Comparison of ENCODE assay signal across 15 cellular contexts in genomic region chr2:135798275-135798705, GRCh38. TPM values are rescaled to one million over a fixed set of nuclear protein-coding genes. Genes with fewer than 3 reads are reported as not detected.
DNase-seq lines count a peak whose midpoint lies in the region; ATAC-seq and TF ChIP-seq lines count a peak whose summit lies in the region.
"Had no signal": no experiment of that assay in that cellular context is flagged by ENCODE, and none has a peak within 500 bp of the region (broad histone marks: within the 10 kb centered on the region; RNA-seq: fewer than 3 reads in every experiment).

No MANE protein-coding gene starts in this region.

- H3K4me3 Mint-ChIP-seq in WTC11 = no peak overlapping the region
- H3K4me3 Mint-ChIP-seq: B cell; CD8-positive, alpha-beta T cell had no signal

- peaks cover 25% of the 10 kb centered on the region for H3K36me3 Mint-ChIP-seq in WTC11
- H3K36me3 Mint-ChIP-seq: CD8-positive, alpha-beta T cell had no signal

- no peak for TF ChIP-seq CTCF in WTC11 (IDR thresholded peaks at IDR 0.05)

- ATAC-seq in WTC11 (no peak), left cardiac atrium (peak; percentile 5 to 28), HG02885 (IDR thresholded peaks at IDR 0.05; ENCODE audit: poor library complexity, unreplicated experiment) (no peak), GM21619 (IDR thresholded peaks at IDR 0.05; ENCODE audit: unreplicated experiment) (no peak)

- H3K9me3 Mint-ChIP-seq in WTC11 = peaks cover 31% of the 10 kb centered on the region

- H3K4me1 Mint-ChIP-seq in WTC11 = peaks cover 7% of the 10 kb centered on the region; the same call in 1 of the 2 replicates

- H3K27me3 Mint-ChIP-seq in WTC11 (ENCODE audit: low read depth) = no peaks in the 10 kb centered on the region
- H3K27me3 Mint-ChIP-seq: B cell had no signal

- CTCF ChIA-PET in WTC11 (lab: Charles Lee) = interaction anchor here (0.5 to 2.6 kb wide), 28 partner anchors 9 to 809 kb away, joined by 3 to 26 read pairs (median 4); partner anchors contain the start of gene MCM6

- POLR2A ChIA-PET in WTC11 (lab: Charles Lee) = interaction anchor here (0.5 kb wide), 1 partner anchor 11 kb away, joined by 5 read pairs; no protein-coding TSS in a partner anchor

- intact Hi-C loops in left cardiac atrium (cut with DNase I) = no loop called here

- H3K27ac Mint-ChIP-seq in WTC11 = no peak overlapping the region
- H3K27ac Mint-ChIP-seq: B cell; CD8-positive, alpha-beta T cell had no signal

- DNase-seq in CD1c-positive myeloid dendritic cell (ENCODE audit: extremely low spot score) (peak; percentile 35), Kasumi-1 (lab: John Stamatoyannopoulos, UW) (peak; percentile 58 to 62), WTC11 (ENCODE audit: low spot score) (no peak), left cardiac atrium (no peak), amniotic stem cell (lab: John Stamatoyannopoulos, UW) (no peak)
- DNase-seq: CD8-positive, alpha-beta T cell; DMS79 treated with DMSO at 0.1 percent for 48 hours; GDM1; MG63; T-helper 1 cell had no signal

TF ChIP-seq in WTC11, 78 proteins besides CTCF, POLR2A, EP300 and RAD21:
- TF ChIP-seq HMGXB4 (CRISPR knock-in tag; IDR thresholded peaks at IDR 0.05) (0 out of 2 replicates have a peak, but pooled peaks have one; percentile 13), MXD4 (CRISPR knock-in tag; IDR thresholded peaks at IDR 0.05; ENCODE audit: borderline replicate concordance) (no peak)

RNA-seq across cellular contexts. Expression of gene LCT, which starts 38.7 kb away (rescaled TPM):
- 0.02 TPM in 1 of 3 replicates, not detected in the others for total RNA-seq in WTC11 (2021)
- not detected for total RNA-seq in left cardiac atrium
- total RNA-seq: RPMI7951, SJSA1 had no signal

RNA-seq across cellular contexts. Expression of gene UBXN4, which starts 56.6 kb away (rescaled TPM):
- 64.3 to 73.9 TPM (median 68.1 TPM) in 3 replicates for total RNA-seq in WTC11 (2021)
- 10 to 100 TPM; 56.6 to 75.8 TPM for total RNA-seq in left cardiac atrium

Comparison
In these comparisons a context has a peak if more than half of its experiments do, and no peak if none do; other contexts are left out.
1. DNase-seq: peak in CD1c-positive myeloid dendritic cell (single experiment) and Kasumi-1 (2 of 2); none in WTC11 (single experiment), left cardiac atrium (single experiment) and amniotic stem cell (single experiment).
2. ATAC-seq: peak in left cardiac atrium (2 of 2); none in WTC11 (single experiment), HG02885 (single experiment) and GM21619 (single experiment).